8 cellular contexts compared by ENCODE assay signal in the genomic region with DNA sequence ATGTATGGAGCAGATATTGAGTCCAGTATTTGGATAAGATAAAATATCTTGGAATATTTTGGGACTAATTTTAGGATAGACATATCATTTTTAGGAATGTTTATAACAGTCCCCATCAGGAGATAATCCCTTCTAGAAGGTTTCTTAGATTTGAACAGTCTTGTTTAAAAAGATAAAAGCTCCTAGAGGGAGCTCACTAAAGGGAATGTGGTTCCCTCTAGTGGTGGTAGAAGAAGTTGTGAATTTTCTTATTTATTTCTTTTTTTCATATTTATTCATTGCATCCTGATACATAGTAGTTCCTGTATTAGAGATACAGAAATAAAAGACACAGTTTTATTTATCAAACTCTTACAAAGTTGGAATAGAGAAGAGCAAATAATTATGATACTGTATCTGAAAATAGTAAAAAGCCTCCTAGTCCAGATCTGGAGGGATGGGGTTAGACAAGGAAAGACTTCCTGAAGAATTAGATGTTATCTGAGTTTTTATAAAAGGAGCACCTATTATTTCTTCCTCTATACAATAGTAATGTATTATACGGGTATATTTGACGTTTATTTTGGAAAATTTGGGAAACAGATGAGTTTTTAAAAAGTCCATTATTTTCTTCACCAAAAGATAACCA. TPM values are rescaled to one million over a fixed set of nuclear protein-coding genes. Genes with fewer than 3 reads are reported as not detected.
DNase-seq lines count a peak whose midpoint lies in the region; ATAC-seq, FAIRE-seq and TF ChIP-seq lines count a peak whose summit lies in the region.

No MANE protein-coding gene starts in this region.

- POLR2A ChIA-PET in BJ (lab: Charles Lee) (interaction anchor here (0.6 kb wide), 1 partner anchor 153 kb away, joined by 3 read pairs; no protein-coding TSS in a partner anchor), HCT116 (lab: Charles Lee) (no interaction called here)

- WGBS in aorta, 2 donors, result 2 to 3% methylated on average over 2 of the region's 2 CpGs

- H3K27me3 ChIP-seq in BJ (ENCODE audit: control insufficient read depth, insufficient read depth, low read length), result peaks cover 1% of the 10 kb centered on the region
- H3K27me3 ChIP-seq in HCT116 (ENCODE audit: insufficient read depth, low read length), result no peaks in the 10 kb centered on the region
- H3K27me3 ChIP-seq in aorta (ENCODE audit: control insufficient read depth in 1 of 2, insufficient read depth in 2 of 2, low read length in 1 of 2), result no peaks in the 10 kb centered on the region

- TF ChIP-seq POLR2A in HCT116 (IDR thresholded peaks at IDR 0.05; ENCODE audit: borderline replicate concordance, extremely low read depth, insufficient read depth, insufficient read length), result no peak

- H4K20me1 ChIP-seq in HCT116 (ENCODE audit: insufficient read depth), result no peaks in the 10 kb centered on the region

- ATAC-seq in HCT116 (peak; percentile 74), HG02870 (IDR thresholded peaks at IDR 0.05; ENCODE audit: unreplicated experiment) (no peak), aorta (ENCODE audit: low FRiP score) (no peak)

- CTCF ChIA-PET in BJ (lab: Yijun Ruan, JAX) (interaction anchor here (0.6 to 2.2 kb wide), 20 partner anchors 9 to 696 kb away, joined by 3 to 10 read pairs (median 4); a partner anchor contains a TSS), HCT116 (lab: Charles Lee) (interaction anchor here (0.6 to 2.3 kb wide), 22 partner anchors 9 to 1110 kb away, joined by 3 to 32 read pairs (median 4); a partner anchor contains a TSS)

- no peak overlapping the region for H3K9ac ChIP-seq in HCT116 (ENCODE audit: low read length)

- RAD21 ChIA-PET in HCT116 (lab: Charles Lee; ENCODE audit: low non-redundant PET in 1 of 2, low total read pairs in 2 of 2, uncharacterized antibody in 2 of 2, unreplicated experiment in 2 of 2), result interaction anchor here (1.0 to 1.2 kb wide), 2 partner anchors 686 to 687 kb away, joined by 4 to 6 read pairs; no protein-coding TSS in a partner anchor

- TF ChIP-seq RAD21 in HCT116 (IDR thresholded peaks at IDR 0.05; ENCODE audit: low read depth), result peak; percentile 80

- H3K27ac ChIP-seq in HCT116 (ENCODE audit: low read depth, low read length) (no peak overlapping the region), aorta (ENCODE audit: low read depth in 1 of 2, low read length in 2 of 2) (no peak overlapping the region)

- H3K4me1 ChIP-seq in HCT116 (ENCODE audit: control insufficient read depth in 1 of 2, insufficient read depth in 2 of 2, low read length in 2 of 2) (no peaks in the 10 kb centered on the region), aorta (ENCODE audit: control insufficient read depth in 1 of 2, insufficient read depth in 2 of 2, low read length in 2 of 2) (no peaks in the 10 kb centered on the region)

- no peaks in the 10 kb centered on the region for H3K79me2 ChIP-seq in HCT116 (ENCODE audit: insufficient read depth, low read length)

- H3K36me3 ChIP-seq in BJ (ENCODE audit: control insufficient read depth, insufficient read depth, low read length) (no peaks in the 10 kb centered on the region), HCT116 (ENCODE audit: control insufficient read depth in 1 of 2, insufficient read depth in 2 of 2, low read length in 2 of 2) (no peaks in the 10 kb centered on the region), aorta (ENCODE audit: control insufficient read depth in 1 of 2, insufficient read depth in 2 of 2, low read length in 1 of 2) (no peaks in the 10 kb centered on the region)

- intact Hi-C loops in HCT116 (cut with micrococcal nuclease) (loop anchor here (1.0 kb wide), 2 partner anchors 516 to 686 kb away; no protein-coding TSS in a partner anchor), aorta (cut with DNase I) (no loop called here)

- H3K4me3 ChIP-seq in BJ (ENCODE audit: low read depth, low read length), result no peak overlapping the region
- H3K4me3 ChIP-seq in HCT116 (replicated peaks in 1 of 2; ENCODE audit: low read depth in 1 of 2, low read length in 2 of 2), result no peak overlapping the region
- no peak overlapping the region for H3K4me3 ChIP-seq in aorta (ENCODE audit: low read length in 2 of 2)

- DNase-seq in BJ (ENCODE audit: low read depth) (peak; percentile 5), HCT116 (ENCODE audit: low read depth, low spot score) (peak; percentile 37), NCI-H748 treated with DMSO at 0.1 percent for 48 hours (lab: John Stamatoyannopoulos, UW) (peak; percentile 56), middle frontal gyrus (ENCODE audit: extremely low spot score, low spot score) (peak; percentile 6), OCI-M2 (lab: John Stamatoyannopoulos, UW; ENCODE audit: unreplicated experiment) (no peak), aorta (no peak)

- FAIRE-seq in colon (lab: Jason Lieb, UNC), result peak; percentile 84

- peak overlapping the region; percentile 39 for H2AFZ ChIP-seq in HCT116 (ENCODE audit: low read depth, low read length, poor library complexity, severe bottlenecking)

- H3K4me2 ChIP-seq in HCT116 (ENCODE audit: low read length), result no peak overlapping the region

- no peaks in the 10 kb centered on the region for H3K9me2 ChIP-seq in HCT116 (ENCODE audit: insufficient read depth)

- no TSS peak for BruUV-seq in HCT116 (replicated peaks; lab: Mats Ljungman, UMichigan)

- TF ChIP-seq CTCF in BJ (IDR thresholded peaks at IDR 0.05; ENCODE audit: insufficient read depth, low read depth, low read length), result peak; percentile 63
- TF ChIP-seq CTCF in HCT116 (IDR thresholded peaks at IDR 0.05 in 2 of 3, conservative IDR thresholded peaks at IDR 0.05 in 1 of 3; ENCODE audit: borderline replicate concordance in 1 of 3, insufficient read depth in 1 of 3, low read depth in 2 of 3, low read length in 2 of 3), result peak; percentile 55 to 81 (median 77)

- H3K9me3 ChIP-seq in HCT116 (ENCODE audit: control insufficient read depth in 1 of 2, insufficient read depth in 1 of 2, low read depth in 1 of 2, low read length in 2 of 2) (no peaks in the 10 kb centered on the region), aorta (ENCODE audit: control insufficient read depth, low read length) (no peaks in the 10 kb centered on the region)

TF ChIP-seq in HCT116, 20 proteins besides CTCF, POLR2A, EP300 and RAD21:
- TF ChIP-seq EGR1 (IDR thresholded peaks at IDR 0.05; ENCODE audit: low read depth) (no peak), FOSL1 (IDR thresholded peaks at IDR 0.05; ENCODE audit: low read depth) (no peak), TCF7L2 (IDR thresholded peaks at IDR 0.05; ENCODE audit: borderline replicate concordance, extremely low read depth, insufficient read depth, insufficient read length) (no peak), CBX3 (IDR thresholded peaks at IDR 0.05; ENCODE audit: low read depth) (no peak), ELF1 (IDR thresholded peaks at IDR 0.05; ENCODE audit: borderline replicate concordance, low read depth) (no peak), YY1 (IDR thresholded peaks at IDR 0.05; ENCODE audit: extremely low read depth, insufficient replicate concordance, low read depth, low read length) (no peak), SIN3A (IDR thresholded peaks at IDR 0.05; ENCODE audit: low read depth) (no peak)
- TF ChIP-seq, protein P1, sequence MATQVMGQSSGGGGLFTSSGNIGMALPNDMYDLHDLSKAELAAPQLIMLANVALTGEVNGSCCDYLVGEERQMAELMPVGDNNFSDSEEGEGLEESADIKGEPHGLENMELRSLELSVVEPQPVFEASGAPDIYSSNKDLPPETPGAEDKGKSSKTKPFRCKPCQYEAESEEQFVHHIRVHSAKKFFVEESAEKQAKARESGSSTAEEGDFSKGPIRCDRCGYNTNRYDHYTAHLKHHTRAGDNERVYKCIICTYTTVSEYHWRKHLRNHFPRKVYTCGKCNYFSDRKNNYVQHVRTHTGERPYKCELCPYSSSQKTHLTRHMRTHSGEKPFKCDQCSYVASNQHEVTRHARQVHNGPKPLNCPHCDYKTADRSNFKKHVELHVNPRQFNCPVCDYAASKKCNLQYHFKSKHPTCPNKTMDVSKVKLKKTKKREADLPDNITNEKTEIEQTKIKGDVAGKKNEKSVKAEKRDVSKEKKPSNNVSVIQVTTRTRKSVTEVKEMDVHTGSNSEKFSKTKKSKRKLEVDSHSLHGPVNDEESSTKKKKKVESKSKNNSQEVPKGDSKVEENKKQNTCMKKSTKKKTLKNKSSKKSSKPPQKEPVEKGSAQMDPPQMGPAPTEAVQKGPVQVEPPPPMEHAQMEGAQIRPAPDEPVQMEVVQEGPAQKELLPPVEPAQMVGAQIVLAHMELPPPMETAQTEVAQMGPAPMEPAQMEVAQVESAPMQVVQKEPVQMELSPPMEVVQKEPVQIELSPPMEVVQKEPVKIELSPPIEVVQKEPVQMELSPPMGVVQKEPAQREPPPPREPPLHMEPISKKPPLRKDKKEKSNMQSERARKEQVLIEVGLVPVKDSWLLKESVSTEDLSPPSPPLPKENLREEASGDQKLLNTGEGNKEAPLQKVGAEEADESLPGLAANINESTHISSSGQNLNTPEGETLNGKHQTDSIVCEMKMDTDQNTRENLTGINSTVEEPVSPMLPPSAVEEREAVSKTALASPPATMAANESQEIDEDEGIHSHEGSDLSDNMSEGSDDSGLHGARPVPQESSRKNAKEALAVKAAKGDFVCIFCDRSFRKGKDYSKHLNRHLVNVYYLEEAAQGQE (IDR thresholded peaks at IDR 0.05; ENCODE audit: low read depth), result no peak
TF ChIP-seq in HCT116: peak in this region for 0.

RNA-seq across cellular contexts. Expression of a gene that starts 24.5 kb away (rescaled TPM):
- polyA plus RNA-seq in BJ (2011; rRNA removed), result not detected in 2 replicates
- polyA minus RNA-seq in BJ (2011; rRNA and poly(A)+ RNA removed), result 0.05 and 0.15 TPM in 2 replicates
- total RNA-seq in HCT116 (2021; ENCODE audit: unreplicated experiment), result 0.93 TPM
- polyA plus RNA-seq in HCT116 (2012), result 0.35 and 0.82 TPM in 2 replicates
- total RNA-seq in aorta, result under 1 TPM in 1 of 2 donors, not detected in 1; 0.12 TPM
- polyA plus RNA-seq in aorta, result not detected

Comparison
In these comparisons a context has a peak if more than half of its experiments do, and no peak if none do; other contexts are left out.
1. DNase-seq: peak in BJ (single experiment), HCT116 (single experiment), NCI-H748 treated with DMSO at 0.1 percent for 48 hours (single experiment) and middle frontal gyrus (single experiment); none in OCI-M2 (single experiment) and aorta (0 of 2).